ENCODE assay signal across 14 cellular contexts in the genomic region with DNA sequence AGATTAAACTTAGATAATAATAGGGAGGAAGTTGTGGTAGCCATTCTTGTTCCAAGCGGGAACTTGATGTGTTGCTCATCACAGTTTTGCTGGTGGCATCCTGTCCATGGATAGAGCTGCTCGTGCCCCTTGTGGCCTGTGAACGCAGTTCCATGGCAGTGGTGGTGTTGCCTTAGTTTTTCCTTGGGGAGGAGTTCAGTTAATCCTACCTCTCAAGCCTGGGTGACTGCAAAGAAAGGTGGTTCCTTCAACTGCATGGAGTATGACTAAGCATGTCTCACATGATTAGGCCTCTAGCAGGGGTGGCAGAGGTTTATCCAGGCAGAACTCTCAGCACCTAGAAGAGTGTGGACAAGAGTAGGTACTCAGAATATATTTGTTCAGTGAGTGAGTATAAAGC.
DNase-seq lines count a peak whose midpoint lies in the region; ATAC-seq, FAIRE-seq and TF ChIP-seq lines count a peak whose summit lies in the region.
"Had no signal": no experiment of that assay in that cellular context is flagged by ENCODE, and none has a peak within 500 bp of the region (broad histone marks: within the 10 kb centered on the region; RNA-seq: fewer than 3 reads in every experiment).

No MANE protein-coding gene starts in this region.

- no peaks in the 10 kb centered on the region for H3K27me3 ChIP-seq in BLaER1 treated with 17β-estradiol and CSF1 and Interleukin-3, amounts not matched to agents 10 nM and 100 nM
- H3K27me3 ChIP-seq: sigmoid colon had no signal

- H3K9me3 Mint-ChIP-seq in activated CD8-positive, alpha-beta T cell treated with anti-CD3 and anti-CD28 coated beads, Interleukin-2, amount 10 ng/mL, durations not matched to agents 7 days and 5 days (ENCODE audit: insufficient read depth): no peaks in the 10 kb centered on the region

- peaks cover 29 to 81% (median 47%) of the 10 kb centered on the region in 11 experiments for H3K36me3 ChIP-seq in BLaER1 treated with 17β-estradiol and CSF1 and Interleukin-3, amounts not matched to agents 10 nM and 100 nM

- FAIRE-seq in HTR-8/SVneo (lab: Jason Lieb, UNC): no peak

- H3K4me2 ChIP-seq in BLaER1 treated with 17β-estradiol and CSF1 and Interleukin-3, amounts not matched to agents 10 nM and 100 nM: peak overlapping the region in 6 of 11 experiments; percentile 6 to 54 (median 34); a peak in 10 of 22 replicates

- H3K27me3 Mint-ChIP-seq in activated CD8-positive, alpha-beta T cell treated with anti-CD3 and anti-CD28 coated beads, Interleukin-2, amount 10 ng/mL, durations not matched to agents 7 days and 5 days (ENCODE audit: low read depth): no peaks in the 10 kb centered on the region

- H3K9ac ChIP-seq in BLaER1 treated with 17β-estradiol and CSF1 and Interleukin-3, amounts not matched to agents 10 nM and 100 nM: no peak overlapping the region

- CTCF ChIA-PET in activated CD8-positive, alpha-beta T cell treated with anti-CD3 and anti-CD28 coated beads, Interleukin-2, amount 10 ng/mL, durations not matched to agents 7 days and 5 days (lab: Charles Lee): no interaction called here

- no peaks in the 10 kb centered on the region for H3K4me1 Mint-ChIP-seq in activated CD8-positive, alpha-beta T cell treated with anti-CD3 and anti-CD28 coated beads, Interleukin-2, amount 10 ng/mL, durations not matched to agents 7 days and 5 days (ENCODE audit: low read depth)

- H4K20me1 ChIP-seq in BLaER1 treated with 17β-estradiol and CSF1 and Interleukin-3, amounts not matched to agents 10 nM and 100 nM: peaks cover 0 to 10% (median 0%) of the 10 kb centered on the region in 11 experiments; a peak in 3 of 22 replicates

- POLR2A ChIA-PET in activated CD8-positive, alpha-beta T cell treated with anti-CD3 and anti-CD28 coated beads, Interleukin-2, amount 10 ng/mL, durations not matched to agents 7 days and 5 days (lab: Charles Lee): no interaction called here

- TF ChIP-seq CTCF in astrocyte of the spinal cord (IDR thresholded peaks at IDR 0.05; ENCODE audit: low read depth, low read length): no peak
- TF ChIP-seq CTCF in GM13977 (IDR thresholded peaks at IDR 0.05; ENCODE audit: extremely low read depth, insufficient read depth, missing control alignments): no peak

- no peak overlapping the region for H3K27ac ChIP-seq in BLaER1 treated with 17β-estradiol and CSF1 and Interleukin-3, amounts not matched to agents 10 nM and 100 nM
- H3K27ac ChIP-seq: sigmoid colon had no signal

- H3K27ac Mint-ChIP-seq in activated CD8-positive, alpha-beta T cell treated with anti-CD3 and anti-CD28 coated beads, Interleukin-2, amount 10 ng/mL, durations not matched to agents 7 days and 5 days: no peak overlapping the region

- H3K36me3 Mint-ChIP-seq in activated CD8-positive, alpha-beta T cell treated with anti-CD3 and anti-CD28 coated beads, Interleukin-2, amount 10 ng/mL, durations not matched to agents 7 days and 5 days (ENCODE audit: low read depth): peaks cover 13% of the 10 kb centered on the region

- no peak overlapping the region for H3K4me3 Mint-ChIP-seq in activated CD8-positive, alpha-beta T cell treated with anti-CD3 and anti-CD28 coated beads, Interleukin-2, amount 10 ng/mL, durations not matched to agents 7 days and 5 days

- no peak for ATAC-seq in activated CD8-positive, alpha-beta T cell treated with anti-CD3 and anti-CD28 coated beads, Interleukin-2, amount 10 ng/mL, durations not matched to agents 7 days and 5 days

- H3K4me1 ChIP-seq in BLaER1 treated with 17β-estradiol and CSF1 and Interleukin-3, amounts not matched to agents 10 nM and 100 nM: peaks cover 0 to 16% (median 6%) of the 10 kb centered on the region in 10 experiments; a peak in 11 of 20 replicates
- H3K4me1 ChIP-seq: sigmoid colon had no signal

- in situ Hi-C loops in astrocyte of the spinal cord (cut with HindIII; ENCODE audit: low sequenced_read_pairs) (no loop called here), GM13977 (cut with MboI; ENCODE audit: low pct_unique_long_range_greater_than_20kb, low sequenced_read_pairs, unreplicated experiment) (no loop called here)

- DNase-seq in HK-2 (ENCODE audit: unreplicated experiment) (peak; percentile 86), astrocyte of the spinal cord (ENCODE audit: low read depth, low spot score) (peak; percentile 33), iris pigment epithelial cell (ENCODE audit: low read depth) (peak; percentile 78), NOMO-1 treated with DMSO at 0.1 percent for 48 hours (lab: John Stamatoyannopoulos, UW; ENCODE audit: unreplicated experiment) (no peak), GM13977 (ENCODE audit: low spot score) (no peak), HTR-8/SVneo (ENCODE audit: insufficient read length, low spot score) (no peak)
- DNase-seq in activated CD8-positive, alpha-beta T cell treated with anti-CD3 and anti-CD28 coated beads, Interleukin-2, amount 10 ng/mL, durations not matched to agents 7 days and 5 days: no peak
- DNase-seq: activated CD4-positive, alpha-beta T cell treated with anti-CD3 and anti-CD28 coated beads for 4 hours; activated gamma-delta T cell; AML-193; NCI-H2107; SIG-M5; sigmoid colon had no signal

- no peak overlapping the region for H3K4me3 ChIP-seq in BLaER1 treated with 17β-estradiol and CSF1 and Interleukin-3, amounts not matched to agents 10 nM and 100 nM
- no peak overlapping the region for H3K4me3 ChIP-seq in astrocyte of the spinal cord (ENCODE audit: low read depth, low read length)
- H3K4me3 ChIP-seq: sigmoid colon had no signal

- H3K9me3 ChIP-seq in BLaER1 treated with 17β-estradiol and CSF1 and Interleukin-3, amounts not matched to agents 10 nM and 100 nM (replicated peaks in 1 of 11): peaks cover 0 to 6% (median 0%) of the 10 kb centered on the region in 11 experiments; a peak in 2 of 22 replicates
- H3K9me3 ChIP-seq: sigmoid colon had no signal

Comparison
In these comparisons a context has a peak if more than half of its experiments do, and no peak if none do; other contexts are left out.
1. DNase-seq: peak in HK-2 (single experiment), astrocyte of the spinal cord (single experiment) and iris pigment epithelial cell (single experiment); none in NOMO-1 treated with DMSO at 0.1 percent for 48 hours (single experiment), GM13977 (single experiment), activated CD8-positive, alpha-beta T cell treated with anti-CD3 and anti-CD28 coated beads, Interleukin-2, amount 10 ng/mL, durations not matched to agents 7 days and 5 days (single experiment) and HTR-8/SVneo (single experiment).